In the genomic region with DNA sequence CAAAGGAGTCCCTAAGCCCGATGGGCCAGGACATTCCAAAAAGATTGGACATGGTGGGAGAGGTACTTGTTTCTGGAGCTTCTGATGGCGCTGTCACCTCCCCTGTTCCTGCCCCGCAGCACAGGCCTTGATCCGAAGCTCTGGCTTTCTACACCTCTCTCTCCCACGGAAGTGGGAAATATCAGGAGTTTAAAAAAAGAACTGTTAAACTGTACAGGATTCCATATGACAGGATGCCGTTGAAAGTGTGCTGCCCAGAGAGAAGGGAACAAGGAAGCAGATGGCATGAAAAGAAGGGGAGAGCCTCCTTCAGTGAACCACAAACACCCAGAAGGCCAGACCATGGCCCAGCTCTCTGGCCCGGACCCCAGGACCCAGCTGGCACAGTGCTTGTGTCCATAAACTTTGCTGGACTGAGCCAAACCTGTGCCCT, we compare ENCODE assay signal across 22 cellular contexts.
"Had no signal": no experiment of that assay in that cellular context is flagged by ENCODE, and none has a peak within 500 bp of the region (broad histone marks: within the 10 kb centered on the region; RNA-seq: fewer than 3 reads in every experiment).

No MANE protein-coding gene starts in this region.

- H3K27ac Mint-ChIP-seq: activated naive CD8-positive, alpha-beta T cell treated with anti-CD3 and anti-CD28 coated beads for 36 hours; effector memory CD8-positive, alpha-beta T cell had no signal

- H3K4me1 Mint-ChIP-seq: activated naive CD8-positive, alpha-beta T cell treated with anti-CD3 and anti-CD28 coated beads for 36 hours had no signal

- H3K4me1 ChIP-seq: breast epithelium, esophagus muscularis mucosa, gastrocnemius medialis, lower lobe of right lung had no signal

- H3K4me3 Mint-ChIP-seq: activated naive CD8-positive, alpha-beta T cell treated with anti-CD3 and anti-CD28 coated beads for 36 hours; activated T-cell treated with anti-CD3 and anti-CD28 coated beads, Interleukin-2, amount 50 U/mL, for 4 hours; effector memory CD8-positive, alpha-beta T cell; nephron progenitor cell had no signal

- H3K27me3 ChIP-seq: breast epithelium, esophagus muscularis mucosa, gastrocnemius medialis, tibial artery had no signal

- H3K27ac ChIP-seq: breast epithelium, esophagus muscularis mucosa, gastrocnemius medialis, lower lobe of right lung, tibial artery, VCaP had no signal

- DNase-seq: activated CD4-positive, alpha-beta T cell treated with anti-CD3 and anti-CD28 coated beads, Interleukin-2, amount 50 U/mL, for 1 hour; activated CD4-positive, CD25-positive, alpha-beta regulatory T cell treated with anti-CD3 and anti-CD28 coated beads, Interleukin-2, amount 50 U/mL, for 72 hours; activated CD8-positive, alpha-beta memory T cell treated with anti-CD3 and anti-CD28 coated beads, Interleukin-2, amount 50 U/mL, for 48 hours; activated naive CD4-positive, alpha-beta T cell treated with Interleukin-2 at 50 U/mL for 16 hours; activated naive CD8-positive, alpha-beta T cell treated with anti-CD3 and anti-CD28 coated beads for 36 hours; activated T-cell treated with anti-CD3 and anti-CD28 coated beads, Interleukin-2, amount 50 U/mL, for 4 hours; effector memory CD8-positive, alpha-beta T cell; gastrocnemius medialis; islet precursor cell; left colon; lower lobe of right lung; mesendoderm; mucosa of descending colon; nephron progenitor cell; occipital lobe; posterior cingulate gyrus; stimulated activated CD4-positive, alpha-beta T cell treated with anti-CD3 and anti-CD28 coated beads, Interleukin-4, amount 100 ng/mL, for 1 hour; stimulated activated naive CD4-positive, alpha-beta T cell treated with Interleukin-2 at 50 U/mL for 16 hours; tibial artery had no signal

- H3K9me3 Mint-ChIP-seq: activated naive CD8-positive, alpha-beta T cell treated with anti-CD3 and anti-CD28 coated beads for 36 hours; activated T-cell treated with anti-CD3 and anti-CD28 coated beads, Interleukin-2, amount 50 U/mL, for 4 hours; effector memory CD8-positive, alpha-beta T cell; nephron progenitor cell had no signal

- H3K4me3 ChIP-seq: breast epithelium, esophagus muscularis mucosa, gastrocnemius medialis, lower lobe of right lung, mucosa of descending colon, tibial artery had no signal

- H3K36me3 Mint-ChIP-seq: activated naive CD8-positive, alpha-beta T cell treated with anti-CD3 and anti-CD28 coated beads for 36 hours had no signal

- H3K36me3 ChIP-seq: breast epithelium, gastrocnemius medialis, lower lobe of right lung had no signal

- H3K9me3 ChIP-seq: breast epithelium, esophagus muscularis mucosa, gastrocnemius medialis, lower lobe of right lung, mucosa of descending colon, tibial artery had no signal
